Comparison of ENCODE assay signal across 10 cellular contexts in the genomic region with DNA sequence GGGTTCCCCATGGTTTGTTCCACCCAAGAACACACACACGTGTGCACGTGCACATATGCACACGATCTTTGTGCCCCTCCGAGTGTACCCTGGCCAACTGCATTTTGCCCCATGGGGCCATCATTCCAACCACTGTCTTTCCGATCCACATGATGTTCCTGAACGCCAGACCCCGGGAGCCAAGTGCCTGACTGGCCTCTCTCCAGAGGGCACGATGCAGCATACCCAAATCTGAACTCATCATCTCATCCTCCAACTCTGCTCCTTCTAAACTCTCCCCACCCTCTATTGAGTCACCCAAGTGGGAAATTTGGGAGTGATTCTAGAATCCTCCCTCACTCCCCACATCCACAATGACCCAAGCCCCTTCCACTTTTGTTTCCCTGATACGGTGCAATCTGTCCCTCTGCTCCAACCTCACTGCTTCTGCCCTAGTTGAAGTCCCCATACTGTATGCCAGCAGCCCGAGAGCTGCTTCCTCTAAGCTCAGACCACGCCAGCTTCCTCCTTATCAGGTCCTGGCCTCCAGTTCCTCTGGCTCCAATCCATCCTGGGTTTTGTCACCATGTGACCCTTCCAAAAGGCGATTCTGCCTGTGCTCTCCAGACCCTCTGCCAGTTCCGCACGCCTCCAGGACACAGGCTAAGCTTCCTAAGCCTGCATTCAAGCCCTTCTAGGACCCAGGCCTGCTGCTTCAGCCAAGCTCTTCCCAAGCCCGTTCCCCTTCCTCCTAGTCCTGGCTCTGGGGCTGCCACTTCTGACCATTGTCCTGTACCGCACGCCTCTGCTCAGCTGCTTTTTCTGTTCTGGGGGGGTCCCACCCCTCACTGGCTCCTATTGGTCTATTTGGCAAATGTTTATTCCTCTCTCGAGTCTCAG. TPM values are rescaled to one million over a fixed set of nuclear protein-coding genes. Genes with fewer than 3 reads are reported as not detected.
A peak's percentile ranks its signal among the peaks of the same experiment; 100 is the strongest.
DNase-seq lines count a peak whose midpoint lies in the region; ATAC-seq and TF ChIP-seq lines count a peak whose summit lies in the region.
"Had no signal": no experiment of that assay in that cellular context is flagged by ENCODE, and none has a peak within 500 bp of the region (broad histone marks: within the 10 kb centered on the region; RNA-seq: fewer than 3 reads in every experiment).

No MANE protein-coding gene starts in this region.

- H3F3A ChIP-seq in neural progenitor cell (ENCODE audit: low read depth): no peaks in the 10 kb centered on the region

- peaks cover 30% of the 10 kb centered on the region for H3K27me3 Mint-ChIP-seq in endothelial cell (ENCODE audit: unreplicated experiment)
- H3K27me3 Mint-ChIP-seq in neural progenitor cell (ENCODE audit: insufficient read depth, low read depth): peaks cover 10% of the 10 kb centered on the region
- H3K27me3 Mint-ChIP-seq in endodermal cell (ENCODE audit: insufficient read depth): peaks cover 61% of the 10 kb centered on the region

- H3K79me2 ChIP-seq in neural progenitor cell (ENCODE audit: low read depth): no peaks in the 10 kb centered on the region

- H3K27ac Mint-ChIP-seq in endothelial cell (ENCODE audit: unreplicated experiment): peak overlapping the region; percentile 99
- peak overlapping the region; percentile 80 for H3K27ac Mint-ChIP-seq in neural progenitor cell
- no peak overlapping the region for H3K27ac Mint-ChIP-seq in endodermal cell

- H3K4me3 ChIP-seq in neural progenitor cell (no peak overlapping the region), endodermal cell (ENCODE audit: low read length) (no peak overlapping the region)
- H3K4me3 ChIP-seq: dorsolateral prefrontal cortex, ovary, vagina had no signal

- H3K36me3 Mint-ChIP-seq in endothelial cell (ENCODE audit: low read depth, unreplicated experiment) (peaks cover 28% of the 10 kb centered on the region), neural progenitor cell (no peaks in the 10 kb centered on the region), endodermal cell (ENCODE audit: low read depth) (no peaks in the 10 kb centered on the region)

- no peak for ATAC-seq in HG03342 (IDR thresholded peaks at IDR 0.05; ENCODE audit: unreplicated experiment)

- H3K9ac ChIP-seq in neural progenitor cell (no peak overlapping the region), endodermal cell (ENCODE audit: extremely low read depth, low read length, poor library complexity, severe bottlenecking) (no peak overlapping the region)

- H3K4me2 ChIP-seq in neural progenitor cell: no peak overlapping the region

- H3K9me3 Mint-ChIP-seq in endothelial cell (ENCODE audit: unreplicated experiment) (no peaks in the 10 kb centered on the region), neural progenitor cell (no peaks in the 10 kb centered on the region), endodermal cell (no peaks in the 10 kb centered on the region)

- TF ChIP-seq CTCF in endothelial cell (IDR thresholded peaks at IDR 0.05; ENCODE audit: unreplicated experiment) (no peak), neural progenitor cell (IDR thresholded peaks at IDR 0.05) (no peak), endodermal cell (conservative IDR thresholded peaks at IDR 0.05) (no peak)

- H4K20me1 ChIP-seq in neural progenitor cell (ENCODE audit: low read depth): no peaks in the 10 kb centered on the region

- peak overlapping the region; percentile 57 for H3K4me3 Mint-ChIP-seq in endothelial cell (ENCODE audit: unreplicated experiment)
- no peak overlapping the region for H3K4me3 Mint-ChIP-seq in neural progenitor cell
- H3K4me3 Mint-ChIP-seq in endodermal cell: no peak overlapping the region

- H3K36me3 ChIP-seq in neural progenitor cell (no peaks in the 10 kb centered on the region), endodermal cell (ENCODE audit: control insufficient read depth, insufficient read depth, low read length) (no peaks in the 10 kb centered on the region)
- H3K36me3 ChIP-seq: ovary, vagina had no signal

- H2AFZ ChIP-seq in neural progenitor cell (replicated peaks): no peak overlapping the region

- H3K4me1 Mint-ChIP-seq in endothelial cell (ENCODE audit: unreplicated experiment) (peaks cover 60% of the 10 kb centered on the region), neural progenitor cell (no peaks in the 10 kb centered on the region), endodermal cell (no peaks in the 10 kb centered on the region)

- no peaks in the 10 kb centered on the region for H3K4me1 ChIP-seq in neural progenitor cell
- H3K4me1 ChIP-seq in endodermal cell (ENCODE audit: control insufficient read depth, insufficient read depth, low read length): no peaks in the 10 kb centered on the region
- H3K4me1 ChIP-seq: vagina had no signal

- no peak overlapping the region for H3K27ac ChIP-seq in neural progenitor cell
- H3K27ac ChIP-seq in endodermal cell (ENCODE audit: low read depth, low read length): no peak overlapping the region
- H3K27ac ChIP-seq: ovary, vagina had no signal

- H3K27me3 ChIP-seq in neural progenitor cell (no peaks in the 10 kb centered on the region), endodermal cell (ENCODE audit: control insufficient read depth, insufficient read depth, low read length, poor library complexity, severe bottlenecking) (peaks cover 7% of the 10 kb centered on the region)
- H3K27me3 ChIP-seq: dorsolateral prefrontal cortex, ovary, vagina had no signal

- WGBS in endodermal cell (ENCODE audit: insufficient coverage in 1 of 2, insufficient read length in 1 of 2), 2 experiments: 90 to 95% methylated on average over 14 to 18 of the region's 18 CpGs

- H3K9me3 ChIP-seq in neural progenitor cell (ENCODE audit: low read depth) (no peaks in the 10 kb centered on the region), endodermal cell (ENCODE audit: control insufficient read depth, low read length) (no peaks in the 10 kb centered on the region)
- H3K9me3 ChIP-seq: ovary, vagina had no signal

- peak; percentile 86 to 89 for DNase-seq in Kasumi-1 (lab: John Stamatoyannopoulos, UW)
- DNase-seq in endothelial cell (ENCODE audit: low spot score): peak; percentile 50
- DNase-seq in neural progenitor cell (ENCODE audit: low spot score): no peak
- no peak for DNase-seq in NCI-H2107 (lab: John Stamatoyannopoulos, UW)
- no peak for DNase-seq in endodermal cell
- DNase-seq: dorsolateral prefrontal cortex; NK-92 treated with Interleukin-12 subunit alpha and Interleukin-12 subunit beta, amount 100 ng/mL, for 24 hours; ovary had no signal

RNA-seq across cellular contexts. Expression of a gene that starts 10.1 kb away (rescaled TPM):
- total RNA-seq in endothelial cell (ENCODE audit: unreplicated experiment) (33.6 TPM), neural progenitor cell (ENCODE audit: low replicate concordance) (27.3 and 39.4 TPM in 2 replicates), endodermal cell (10 to 100 TPM; 43.1 to 46.4 TPM)
- 40.4 TPM for polyA plus RNA-seq in endodermal cell (2013, experiment 1 of 2)
- polyA plus RNA-seq in endodermal cell (2013, experiment 2 of 2): 36.2 TPM

RNA-seq across cellular contexts. Expression of a gene that starts 17.9 kb away (rescaled TPM):
- total RNA-seq in endothelial cell (ENCODE audit: unreplicated experiment) (25.3 TPM), neural progenitor cell (ENCODE audit: low replicate concordance) (1.9 TPM in 1 of 2 replicates, not detected in the other), endodermal cell (1 to 10 TPM; 5.6 to 6.4 TPM)
- 2.5 TPM for polyA plus RNA-seq in endodermal cell (2013, experiment 1 of 2)
- polyA plus RNA-seq in endodermal cell (2013, experiment 2 of 2): 2.4 TPM

RNA-seq across cellular contexts. Expression of a gene that starts 24.9 kb away (rescaled TPM):
- total RNA-seq in endothelial cell (ENCODE audit: unreplicated experiment): 113 TPM
- 35.3 and 101 TPM in 2 replicates for total RNA-seq in neural progenitor cell (ENCODE audit: low replicate concordance)
- total RNA-seq in endodermal cell: 10 to 100 TPM; 71.8 to 72.8 TPM
- 70.8 TPM for polyA plus RNA-seq in endodermal cell (2013, experiment 1 of 2)
- polyA plus RNA-seq in endodermal cell (2013, experiment 2 of 2): 65.3 TPM

RNA-seq across cellular contexts. Expression of a gene that starts 26.9 kb away (rescaled TPM):
- total RNA-seq in endothelial cell (ENCODE audit: unreplicated experiment) (150 TPM), neural progenitor cell (ENCODE audit: low replicate concordance) (not detected in 2 replicates), endodermal cell (1 to 10 TPM in 1 of 2 donors, under 1 TPM in 1; 0.97 to 1.8 TPM)
- 1.2 TPM for polyA plus RNA-seq in endodermal cell (2013, experiment 1 of 2)
- 0.50 TPM for polyA plus RNA-seq in endodermal cell (2013, experiment 2 of 2)

RNA-seq across cellular contexts. Expression of a gene that starts 30.4 kb away (rescaled TPM):
- 248 TPM for total RNA-seq in endothelial cell (ENCODE audit: unreplicated experiment)
- total RNA-seq in neural progenitor cell (ENCODE audit: low replicate concordance): 5.5 and 14.2 TPM in 2 replicates
- 10 to 100 TPM; 51.7 to 71.9 TPM for total RNA-seq in endodermal cell
- polyA plus RNA-seq in endodermal cell (2013, experiment 1 of 2): 31.9 TPM
- polyA plus RNA-seq in endodermal cell (2013, experiment 2 of 2): 31.3 TPM

Comparison
In these comparisons a context has a peak if more than half of its experiments do, and no peak if none do; other contexts are left out.
1. DNase-seq: peak in Kasumi-1 (2 of 2) and endothelial cell (single experiment); none in neural progenitor cell (single experiment), NCI-H2107 (single experiment) and endodermal cell (single experiment).